1 cellular context compared by ENCODE assay signal in the genomic region with DNA sequence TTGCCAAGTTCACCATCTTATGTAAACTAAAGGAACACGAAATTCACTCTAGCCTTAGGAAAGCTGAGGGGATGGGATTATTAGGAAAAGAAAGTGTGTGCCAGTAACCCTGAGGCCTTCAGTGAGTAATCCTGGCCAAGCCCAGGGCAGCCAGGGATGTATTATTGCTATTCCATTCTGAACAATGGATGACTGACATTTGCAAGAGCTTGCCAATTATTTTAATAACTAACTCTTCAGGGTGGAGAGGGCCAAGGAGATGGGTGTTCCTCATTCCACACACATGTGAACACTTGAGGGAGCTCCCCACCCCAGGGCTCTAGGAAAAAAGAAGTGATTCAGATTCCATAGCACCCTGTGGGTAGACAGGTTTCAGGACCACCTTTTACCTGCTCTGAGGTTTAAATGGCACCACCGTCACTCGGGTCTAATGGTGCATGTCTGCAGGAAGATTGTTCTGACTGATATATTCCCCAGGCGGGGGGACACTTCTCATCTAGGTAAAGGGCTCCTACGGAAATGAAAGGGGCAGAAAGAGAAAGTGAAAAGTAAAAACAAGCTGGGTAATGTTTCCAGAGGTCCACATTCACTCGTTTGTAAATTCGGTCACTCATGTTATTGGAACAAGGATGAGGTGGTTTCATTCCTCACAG.
A peak's percentile ranks its signal among the peaks of the same experiment; 100 is the strongest.
TF ChIP-seq lines count a peak whose summit lies in the region.

No MANE protein-coding gene starts in this region.

TF ChIP-seq in A549, 52 proteins besides CTCF, POLR2A, EP300 and RAD21:
- no peak for TF ChIP-seq ELK1 (IDR thresholded peaks at IDR 0.05; ENCODE audit: low read depth, low read length)
- no peak for TF ChIP-seq HES2 (IDR thresholded peaks at IDR 0.05)
- TF ChIP-seq, protein P1, sequence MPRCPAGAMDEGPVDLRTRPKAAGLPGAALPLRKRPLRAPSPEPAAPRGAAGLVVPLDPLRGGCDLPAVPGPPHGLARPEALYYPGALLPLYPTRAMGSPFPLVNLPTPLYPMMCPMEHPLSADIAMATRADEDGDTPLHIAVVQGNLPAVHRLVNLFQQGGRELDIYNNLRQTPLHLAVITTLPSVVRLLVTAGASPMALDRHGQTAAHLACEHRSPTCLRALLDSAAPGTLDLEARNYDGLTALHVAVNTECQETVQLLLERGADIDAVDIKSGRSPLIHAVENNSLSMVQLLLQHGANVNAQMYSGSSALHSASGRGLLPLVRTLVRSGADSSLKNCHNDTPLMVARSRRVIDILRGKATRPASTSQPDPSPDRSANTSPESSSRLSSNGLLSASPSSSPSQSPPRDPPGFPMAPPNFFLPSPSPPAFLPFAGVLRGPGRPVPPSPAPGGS (IDR thresholded peaks at IDR 0.05), result 0 out of 3 replicates have a peak, but pooled peaks have one; percentile 28
- TF ChIP-seq NR3C1 (IDR thresholded peaks at IDR 0.05), result no peak
- TF ChIP-seq, protein P2, sequence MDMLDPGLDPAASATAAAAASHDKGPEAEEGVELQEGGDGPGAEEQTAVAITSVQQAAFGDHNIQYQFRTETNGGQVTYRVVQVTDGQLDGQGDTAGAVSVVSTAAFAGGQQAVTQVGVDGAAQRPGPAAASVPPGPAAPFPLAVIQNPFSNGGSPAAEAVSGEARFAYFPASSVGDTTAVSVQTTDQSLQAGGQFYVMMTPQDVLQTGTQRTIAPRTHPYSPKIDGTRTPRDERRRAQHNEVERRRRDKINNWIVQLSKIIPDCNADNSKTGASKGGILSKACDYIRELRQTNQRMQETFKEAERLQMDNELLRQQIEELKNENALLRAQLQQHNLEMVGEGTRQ (IDR thresholded peaks at IDR 0.05), result no peak
- peak; percentile 85; the same call in 1 of the 2 replicates for TF ChIP-seq GATA3 (IDR thresholded peaks at IDR 0.05; ENCODE audit: borderline replicate concordance)
- no peak for TF ChIP-seq CBX8 (IDR thresholded peaks at IDR 0.05)
- peak; percentile 35 to 73; a peak in 4 of 5 replicates for TF ChIP-seq JUN (IDR thresholded peaks at IDR 0.05)
- no peak for TF ChIP-seq RFX5 (IDR thresholded peaks at IDR 0.05)
- no peak for TF ChIP-seq FOSB (CRISPR knock-in tag; IDR thresholded peaks at IDR 0.05)
- TF ChIP-seq FOXS1 (CRISPR knock-in tag; IDR thresholded peaks at IDR 0.05), result no peak
- peak in 1 of 2 experiments; percentile 34; a peak in 3 of 4 replicates for TF ChIP-seq CEBPB (IDR thresholded peaks at IDR 0.05)
- TF ChIP-seq ZNF302 (CRISPR knock-in tag; IDR thresholded peaks at IDR 0.05), result no peak
- TF ChIP-seq MYC (IDR thresholded peaks at IDR 0.05; ENCODE audit: borderline replicate concordance, low read length), result no peak
- TF ChIP-seq HOXB13 (CRISPR knock-in tag; IDR thresholded peaks at IDR 0.05; ENCODE audit: low read depth), result no peak
- no peak for TF ChIP-seq RCOR1 (IDR thresholded peaks at IDR 0.05; ENCODE audit: low read depth, low read length)
- TF ChIP-seq, protein P3, sequence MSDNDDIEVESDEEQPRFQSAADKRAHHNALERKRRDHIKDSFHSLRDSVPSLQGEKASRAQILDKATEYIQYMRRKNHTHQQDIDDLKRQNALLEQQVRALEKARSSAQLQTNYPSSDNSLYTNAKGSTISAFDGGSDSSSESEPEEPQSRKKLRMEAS (IDR thresholded peaks at IDR 0.05), result peak; percentile 77
- no peak for TF ChIP-seq HOXB5 (CRISPR knock-in tag; IDR thresholded peaks at IDR 0.05)
- TF ChIP-seq CBX2 (IDR thresholded peaks at IDR 0.05; ENCODE audit: borderline replicate concordance, low read depth), result no peak
- no peak for TF ChIP-seq ZSCAN20 (CRISPR knock-in tag; IDR thresholded peaks at IDR 0.05)
- no peak for TF ChIP-seq ZC3H11A (IDR thresholded peaks at IDR 0.05)
- TF ChIP-seq ESRRA (IDR thresholded peaks at IDR 0.05; ENCODE audit: borderline replicate concordance, low read length), result no peak
- no peak for TF ChIP-seq KDM1A (IDR thresholded peaks at IDR 0.05; ENCODE audit: low read depth)
- TF ChIP-seq POLR2AphosphoS2 (conservative IDR thresholded peaks at IDR 0.05; ENCODE audit: low read length), result no peak
- TF ChIP-seq HDAC2 (IDR thresholded peaks at IDR 0.05), result no peak
- TF ChIP-seq MAZ (IDR thresholded peaks at IDR 0.05; ENCODE audit: borderline replicate concordance, low read depth, low read length), result no peak
- no peak for TF ChIP-seq SREBF2 (IDR thresholded peaks at IDR 0.05)
- TF ChIP-seq PHF8 (IDR thresholded peaks at IDR 0.05; ENCODE audit: borderline replicate concordance, low read depth), result no peak
- no peak for TF ChIP-seq RARB (CRISPR knock-in tag; IDR thresholded peaks at IDR 0.05)
- TF ChIP-seq CHD2 (IDR thresholded peaks at IDR 0.05; ENCODE audit: low read length, partially characterized antibody), result no peak
- TF ChIP-seq KDM5A (IDR thresholded peaks at IDR 0.05), result no peak
- TF ChIP-seq RNF2 (IDR thresholded peaks at IDR 0.05; ENCODE audit: borderline replicate concordance, low read depth), result no peak
- no peak for TF ChIP-seq ZFP36 (IDR thresholded peaks at IDR 0.05; ENCODE audit: borderline replicate concordance, partially characterized antibody)
- no peak for TF ChIP-seq REST (IDR thresholded peaks at IDR 0.05)
- no peak for TF ChIP-seq EHMT2 (IDR thresholded peaks at IDR 0.05; ENCODE audit: low read depth)
- TF ChIP-seq ATOH8 (CRISPR knock-in tag; IDR thresholded peaks at IDR 0.05; ENCODE audit: low read depth), result no peak
- TF ChIP-seq FOSL2 (IDR thresholded peaks at IDR 0.05), result peak; percentile 56; the same call in 1 of the 2 replicates
- TF ChIP-seq FOSL2 (CRISPR knock-in tag; IDR thresholded peaks at IDR 0.05), result peak; percentile 58
- no peak for TF ChIP-seq HMGXB4 (CRISPR knock-in tag; IDR thresholded peaks at IDR 0.05; ENCODE audit: borderline replicate concordance)
- TF ChIP-seq HEYL (CRISPR knock-in tag; IDR thresholded peaks at IDR 0.05), result no peak
- peak; percentile 37; the same call in 1 of the 3 replicates for TF ChIP-seq SMC3 (IDR thresholded peaks at IDR 0.05)
- no peak for TF ChIP-seq NPAS2 (CRISPR knock-in tag; IDR thresholded peaks at IDR 0.05; ENCODE audit: borderline replicate concordance)
- 0 out of 2 replicates have a peak, but pooled peaks have one; percentile 30 for TF ChIP-seq PBX3 (IDR thresholded peaks at IDR 0.05)
- no peak for TF ChIP-seq NFE2L2 (conservative IDR thresholded peaks at IDR 0.05; ENCODE audit: low read length)
- no peak for TF ChIP-seq TP53 (CRISPR knock-in tag; IDR thresholded peaks at IDR 0.05)
- TF ChIP-seq TFCP2L1 (CRISPR knock-in tag; IDR thresholded peaks at IDR 0.05), result no peak
- peak; percentile 81 for TF ChIP-seq JUNB (IDR thresholded peaks at IDR 0.05)
- TF ChIP-seq HOXA7 (CRISPR knock-in tag; IDR thresholded peaks at IDR 0.05), result no peak
- TF ChIP-seq EHF (CRISPR knock-in tag; IDR thresholded peaks at IDR 0.05), result no peak
- no peak for TF ChIP-seq BHLHE40 (IDR thresholded peaks at IDR 0.05; ENCODE audit: low read depth, low read length)
TF ChIP-seq in A549: peak in this region for 9.
